ENCODE assay signal across 24 cellular contexts in the genomic region with DNA sequence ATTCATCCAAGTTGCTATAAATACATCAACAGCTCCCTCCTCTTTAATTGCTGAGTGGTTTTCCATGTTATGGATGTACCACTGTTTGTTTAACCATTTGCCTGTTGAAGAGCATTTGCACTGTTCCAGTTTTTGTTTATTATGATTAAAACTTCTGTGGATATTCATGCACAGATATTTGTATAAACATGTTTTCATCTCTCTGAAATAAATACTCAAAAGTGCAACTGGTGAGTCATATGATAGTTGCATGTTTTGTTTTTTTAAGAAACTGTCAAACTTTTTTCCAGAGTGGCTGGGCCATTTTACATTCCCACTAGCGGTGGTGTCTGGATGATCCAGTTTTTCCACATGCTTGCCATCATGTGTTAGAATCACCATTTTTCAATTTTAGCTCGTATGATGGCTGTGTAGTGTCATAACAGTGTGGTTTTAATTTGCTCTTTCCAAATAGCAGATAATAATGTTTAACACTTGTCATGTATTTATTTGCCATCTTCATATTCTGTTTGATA. TPM values are rescaled to one million over a fixed set of nuclear protein-coding genes. Genes with fewer than 3 reads are reported as not detected.
"Had no signal": no experiment of that assay in that cellular context is flagged by ENCODE, and none has a peak within 500 bp of the region (broad histone marks: within the 10 kb centered on the region; RNA-seq: fewer than 3 reads in every experiment).

No MANE protein-coding gene starts in this region.

- H3K4me1 ChIP-seq: suprapubic skin, upper lobe of left lung had no signal

- ATAC-seq: activated CD8-positive, alpha-beta T cell treated with anti-CD3 and anti-CD28 coated beads for 36 hours; activated naive CD4-positive, alpha-beta T cell treated with anti-CD3 and anti-CD28 coated beads, Interleukin-2, amount 50 U/mL, for 72 hours; activated T-cell treated with anti-CD3 and anti-CD28 coated beads, Interleukin-2, amount 50 U/mL, for 72 hours; gastroesophageal sphincter; heart right ventricle; naive thymus-derived CD8-positive, alpha-beta T cell; WTC11 had no signal

- H3K27me3 ChIP-seq: gastroesophageal sphincter, heart right ventricle, suprapubic skin, upper lobe of left lung had no signal

- H3K4me3 ChIP-seq: coronary artery, gastroesophageal sphincter, heart right ventricle, skin epidermis, suprapubic skin, upper lobe of left lung had no signal

- H3K27ac ChIP-seq: coronary artery, gastroesophageal sphincter, skin epidermis, suprapubic skin, upper lobe of left lung had no signal

- DNase-seq: activated CD4-positive, alpha-beta T cell treated with anti-CD3 and anti-CD28 coated beads for 48 hours; activated CD8-positive, alpha-beta memory T cell treated with anti-CD3 and anti-CD28 coated beads, Interleukin-2, amount 50 U/mL, for 4 hours; activated CD8-positive, alpha-beta T cell treated with anti-CD3 and anti-CD28 coated beads for 36 hours; activated gamma-delta T cell; activated T-cell treated with anti-CD3 and anti-CD28 coated beads, Interleukin-2, amount 50 U/mL, for 72 hours; amniotic stem cell; central memory CD4-positive, alpha-beta T cell; effector CD8-positive, alpha-beta T cell; heart right ventricle; mammary epithelial cell; naive thymus-derived CD8-positive, alpha-beta T cell; posterior cingulate gyrus; stimulated activated CD4-positive, alpha-beta T cell treated with anti-CD3 and anti-CD28 coated beads, Interleukin-15, amount 100 ng/mL, for 24 hours; stimulated activated CD4-positive, alpha-beta T cell treated with anti-CD3 and anti-CD28 coated beads, Interleukin-4, amount 100 ng/mL, for 1 hour; stimulated activated naive CD4-positive, alpha-beta T cell; upper lobe of left lung had no signal

- H3K9me3 ChIP-seq: gastroesophageal sphincter, suprapubic skin, upper lobe of left lung had no signal

- H3K36me3 ChIP-seq: gastroesophageal sphincter, heart right ventricle, suprapubic skin, upper lobe of left lung had no signal

RNA-seq across cellular contexts. Expression of a gene that starts 33.6 kb away (rescaled TPM):
- total RNA-seq: activated CD8-positive, alpha-beta T cell treated with anti-CD3 and anti-CD28 coated beads for 36 hours; activated naive CD4-positive, alpha-beta T cell treated with anti-CD3 and anti-CD28 coated beads, Interleukin-2, amount 50 U/mL, for 72 hours; activated T-cell treated with anti-CD3 and anti-CD28 coated beads, Interleukin-2, amount 50 U/mL, for 72 hours; mammary epithelial cell; mononuclear cell; naive thymus-derived CD8-positive, alpha-beta T cell; T-helper 2 cell treated with Interferon-gamma antibody and Interleukin-4, amounts not matched to agents 100 ng/mL and 5 ng/mL, for 36 hours had no signal
- polyA plus RNA-seq: mammary epithelial cell; naive thymus-derived CD8-positive, alpha-beta T cell had no signal
